10 cellular contexts compared by ENCODE assay signal in genomic region chr6:56766806-56767178, GRCh38.
DNase-seq lines count a peak whose midpoint lies in the region; ATAC-seq and TF ChIP-seq lines count a peak whose summit lies in the region.
"Had no signal": no experiment of that assay in that cellular context is flagged by ENCODE, and none has a peak within 500 bp of the region (broad histone marks: within the 10 kb centered on the region; RNA-seq: fewer than 3 reads in every experiment).

No MANE protein-coding gene starts in this region.

- peaks cover 14% of the 10 kb centered on the region for H3K27me3 Mint-ChIP-seq in T-helper 17 cell

- peaks cover 3% of the 10 kb centered on the region for H3K36me3 Mint-ChIP-seq in T-helper 17 cell (ENCODE audit: low read depth)

- H3K4me1 ChIP-seq in KMS-11 (ENCODE audit: low read depth, poor library complexity, severe bottlenecking) (peaks cover 100% of the 10 kb centered on the region), mesenchymal stem cell (ENCODE audit: control insufficient read depth, insufficient read depth, low read depth, low read length) (peaks cover 16% of the 10 kb centered on the region), tibial nerve (peaks cover 0 to 89% (median 27%) of the 10 kb centered on the region in 4 donors)

- 0 out of 2 replicates have a peak overlapping the region, but pooled peaks have one; percentile 16 for H3K9ac ChIP-seq in KMS-11
- no peak overlapping the region for H3K9ac ChIP-seq in mesenchymal stem cell (ENCODE audit: low read length)

- H3K18ac ChIP-seq in mesenchymal stem cell (ENCODE audit: low read depth in 1 of 2, low read length in 2 of 2): no peak overlapping the region

- H3K4me1 Mint-ChIP-seq in T-helper 17 cell: peaks cover 9% of the 10 kb centered on the region

- H3K4me3 Mint-ChIP-seq in T-helper 17 cell: no peak overlapping the region

- TF ChIP-seq CTCF in KMS-11 (conservative IDR thresholded peaks at IDR 0.05; ENCODE audit: low read depth, low read length): no peak
- TF ChIP-seq CTCF in tibial nerve (IDR thresholded peaks at IDR 0.05): no peak

- no peak overlapping the region for H4K91ac ChIP-seq in mesenchymal stem cell (ENCODE audit: low read length)

- no peak overlapping the region for H3K4me3 ChIP-seq in KMS-11 (IDR thresholded peaks at IDR 0.05; ENCODE audit: insufficient read depth, low read depth, low read length)
- H3K4me3 ChIP-seq in mesenchymal stem cell (ENCODE audit: insufficient read depth in 1 of 2, low read depth in 1 of 2, low read length in 2 of 2): no peak overlapping the region
- H3K4me3 ChIP-seq in tibial nerve: no peak overlapping the region
- H3K4me3 ChIP-seq: SJCRH30 had no signal

- no peak overlapping the region for H2BK12ac ChIP-seq in mesenchymal stem cell (ENCODE audit: low read length in 2 of 2)

- no peaks in the 10 kb centered on the region for H3K79me1 ChIP-seq in mesenchymal stem cell (replicated peaks; ENCODE audit: low read length, poor library complexity, severe bottlenecking)

- H3K27ac ChIP-seq in KMS-11: peak overlapping the region; percentile 81
- no peak overlapping the region for H3K27ac ChIP-seq in mesenchymal stem cell (ENCODE audit: low read length, poor library complexity, severe bottlenecking)
- H3K27ac ChIP-seq in tibial nerve: peak overlapping the region in 2 of 4 donors; percentile 3 to 54
- H3K27ac ChIP-seq: SJCRH30 had no signal

- H3K9me3 ChIP-seq in mesenchymal stem cell (ENCODE audit: control insufficient read depth, low read length) (no peaks in the 10 kb centered on the region), tibial nerve (no peaks in the 10 kb centered on the region), T-helper 17 cell (ENCODE audit: control insufficient read depth, low read length, poor library complexity, severe bottlenecking) (no peaks in the 10 kb centered on the region)
- H3K9me3 ChIP-seq: SJCRH30 had no signal

- H3K27me3 ChIP-seq in KMS-11 (ENCODE audit: insufficient read depth, low read depth) (no peaks in the 10 kb centered on the region), mesenchymal stem cell (ENCODE audit: control insufficient read depth in 1 of 2, insufficient read depth in 1 of 2, low read length in 2 of 2) (no peaks in the 10 kb centered on the region), tibial nerve (no peaks in the 10 kb centered on the region)
- H3K27me3 ChIP-seq: SJCRH30 had no signal

- no peak overlapping the region for H2BK120ac ChIP-seq in mesenchymal stem cell (ENCODE audit: low read depth, low read length)

- TF ChIP-seq EP300 in tibial nerve (IDR thresholded peaks at IDR 0.05): no peak

- DNase-seq in HCEC 1CT: peak; percentile 89
- peak; percentile 74 for DNase-seq in mesenchymal stem cell
- DNase-seq in tibial nerve (ENCODE audit: low spot score in 2 of 2): no peak
- DNase-seq in activated CD4-positive, CD25-positive, alpha-beta regulatory T cell treated with anti-CD3 and anti-CD28 coated beads, Interleukin-2, amount 50 U/mL, for 72 hours: no peak
- DNase-seq in activated CD8-positive, alpha-beta memory T cell treated with anti-CD3 and anti-CD28 coated beads, Interleukin-2, amount 50 U/mL, for 48 hours: no peak
- DNase-seq in T-helper 17 cell: no peak
- DNase-seq: amygdala had no signal

- H2BK5ac ChIP-seq in mesenchymal stem cell (ENCODE audit: low read depth, low read length, poor library complexity, severe bottlenecking): no peak overlapping the region

- no peaks in the 10 kb centered on the region for H4K20me1 ChIP-seq in KMS-11 (ENCODE audit: insufficient read depth)

- H3K23ac ChIP-seq in mesenchymal stem cell (ENCODE audit: low read length in 2 of 2): no peak overlapping the region

- H3K27ac Mint-ChIP-seq in T-helper 17 cell: no peak overlapping the region

- H2AFZ ChIP-seq in KMS-11 (ENCODE audit: low read depth) (no peak overlapping the region), mesenchymal stem cell (ENCODE audit: low read depth, low read length) (no peak overlapping the region)

- peak; percentile 81 for ATAC-seq in GM18520 (IDR thresholded peaks at IDR 0.05; ENCODE audit: unreplicated experiment)
- ATAC-seq in T-helper 17 cell: no peak

- peaks cover 93% of the 10 kb centered on the region for H3K79me2 ChIP-seq in KMS-11 (ENCODE audit: insufficient read depth, low read depth)

- 68% methylated on average over 1 of the region's 1 CpG for WGBS in mesenchymal stem cell
- WGBS in tibial nerve, 2 donors: 76 to 89% methylated on average over 1 of the region's 1 CpG

- H2AK5ac ChIP-seq in mesenchymal stem cell (ENCODE audit: low read length, severe bottlenecking): no peak overlapping the region

- H3K14ac ChIP-seq in mesenchymal stem cell (ENCODE audit: low read length in 2 of 2): no peak overlapping the region

- H3K4me2 ChIP-seq in KMS-11 (peak overlapping the region; percentile 84), mesenchymal stem cell (ENCODE audit: low read length, poor library complexity, severe bottlenecking) (no peak overlapping the region)

- H3K4ac ChIP-seq in mesenchymal stem cell (ENCODE audit: low read depth in 1 of 2, low read length in 2 of 2): no peak overlapping the region

- no peaks in the 10 kb centered on the region for H3K36me3 ChIP-seq in KMS-11 (ENCODE audit: insufficient read depth)
- H3K36me3 ChIP-seq in mesenchymal stem cell (ENCODE audit: control insufficient read depth in 1 of 2, insufficient read depth in 2 of 2, low read depth in 1 of 2, low read length in 2 of 2): no peaks in the 10 kb centered on the region
- H3K36me3 ChIP-seq in tibial nerve: no peaks in the 10 kb centered on the region
- H3K36me3 ChIP-seq: SJCRH30 had no signal

- H4K8ac ChIP-seq in mesenchymal stem cell (ENCODE audit: low read length): no peak overlapping the region

- no peak overlapping the region for H2BK15ac ChIP-seq in mesenchymal stem cell (ENCODE audit: low read depth, poor library complexity, severe bottlenecking)

- no peak for TF ChIP-seq POLR2A in tibial nerve (IDR thresholded peaks at IDR 0.05)

Comparison
In these comparisons a context has a peak if more than half of its experiments do, and no peak if none do; other contexts are left out.
1. DNase-seq: peak in HCEC 1CT (single experiment) and mesenchymal stem cell (single experiment); none in tibial nerve (0 of 2), activated CD4-positive, CD25-positive, alpha-beta regulatory T cell treated with anti-CD3 and anti-CD28 coated beads, Interleukin-2, amount 50 U/mL, for 72 hours (single experiment), activated CD8-positive, alpha-beta memory T cell treated with anti-CD3 and anti-CD28 coated beads, Interleukin-2, amount 50 U/mL, for 48 hours (single experiment) and T-helper 17 cell (0 of 3).